8 cellular contexts compared by ENCODE assay signal in genomic region chr7:140924821-140925421, GRCh38. TPM values are rescaled to one million over a fixed set of nuclear protein-coding genes. Genes with fewer than 3 reads are reported as not detected.
DNase-seq lines count a peak whose midpoint lies in the region; ATAC-seq, FAIRE-seq and TF ChIP-seq lines count a peak whose summit lies in the region.

BRAF (minus strand) TSS chr7:140924929; CDS start chr7:140924703, 226 bp downstream.

- H3K9me3 ChIP-seq in adrenal gland (replicated peaks in 1 of 3), result no peaks in the 10 kb centered on the region
- no peaks in the 10 kb centered on the region for H3K9me3 ChIP-seq in heart left ventricle
- H3K9me3 ChIP-seq in transverse colon, result no peaks in the 10 kb centered on the region

- H3K27me3 ChIP-seq in adrenal gland, result no peaks in the 10 kb centered on the region
- H3K27me3 ChIP-seq in heart left ventricle, result no peaks in the 10 kb centered on the region
- H3K27me3 ChIP-seq in transverse colon, result no peaks in the 10 kb centered on the region

- H3K36me3 ChIP-seq in adrenal gland (replicated peaks in 1 of 2), result no peaks in the 10 kb centered on the region
- H3K36me3 ChIP-seq in heart left ventricle, result no peaks in the 10 kb centered on the region
- no peaks in the 10 kb centered on the region for H3K36me3 ChIP-seq in transverse colon

- 0 to 1% (median 1%) methylated on average over 23 to 53 of the region's 56 CpGs for WGBS in adrenal gland, 4 donors
- 0 to 1% (median 1%) methylated on average over 27 to 56 of the region's 56 CpGs for whole genome bisulfite sequencing in heart left ventricle, 4 donors
- 0 to 1% methylated on average over 4 to 38 of the region's 56 CpGs for WGBS in transverse colon (ENCODE audit: low coverage in 1 of 2), 2 donors

- H3K4me1 ChIP-seq in adrenal gland (replicated peaks in 1 of 2), result peaks cover 8 to 20% of the 10 kb centered on the region in 2 donors
- H3K4me1 ChIP-seq in heart left ventricle, result peaks cover 0 to 46% (median 31%) of the 10 kb centered on the region in 12 donors
- peaks cover 8 to 38% (median 15%) of the 10 kb centered on the region in 4 donors for H3K4me1 ChIP-seq in transverse colon

- ATAC-seq in HG02840 (IDR thresholded peaks at IDR 0.05; ENCODE audit: low FRiP score, unreplicated experiment) (peak; percentile 41), heart left ventricle (peak; percentile 78 to 90 (median 80))

- no peak for TF ChIP-seq EP300 in transverse colon (IDR thresholded peaks at IDR 0.05; ENCODE audit: low read depth)

- no peak for TF ChIP-seq CTCF in adrenal gland (IDR thresholded peaks at IDR 0.05)
- no peak for TF ChIP-seq CTCF in heart left ventricle (IDR thresholded peaks at IDR 0.05)
- TF ChIP-seq CTCF in transverse colon (IDR thresholded peaks at IDR 0.05), result no peak

- in situ Hi-C loops in transverse colon (cut with MboI; ENCODE audit: low pct_ligation_motif_present in 1 of 4, low pct_unique_long_range_greater_than_20kb in 1 of 4, low sequenced_read_pairs in 3 of 4), result loop anchor here in 2 of 4 donors (10.0 kb wide), 2 partner anchors 90 to 110 kb away; partner anchors contain the start of gene MRPS33 (in 1 of the 2)

- H3K27ac ChIP-seq in adrenal gland (peak within 1 kb of the TSS; percentile 84 to 99 (median 98)), heart left ventricle (peak within 1 kb of the TSS; percentile 95 to 100 (median 98)), transverse colon (peak within 1 kb of the TSS; percentile 94 to 100 (median 98))

- TF ChIP-seq POLR2A in GM12891 (IDR thresholded peaks at IDR 0.05; ENCODE audit: low read depth, low read length), result peak; percentile 52
- no peak for TF ChIP-seq POLR2A in adrenal gland (IDR thresholded peaks at IDR 0.05)
- TF ChIP-seq POLR2A in heart left ventricle (IDR thresholded peaks at IDR 0.05), result peak; percentile 7 to 16
- peak; percentile 34 for TF ChIP-seq POLR2A in transverse colon (IDR thresholded peaks at IDR 0.05)

- peak; percentile 60 for DNase-seq in GM12891 (ENCODE audit: insufficient read length, low spot score)
- peak; percentile 44 for DNase-seq in NCI-H1436 treated with DMSO at 0.1 percent for 48 hours (lab: John Stamatoyannopoulos, UW)
- DNase-seq in T-helper 1 cell, result peak; percentile 87 to 94 (median 92)
- DNase-seq in adrenal gland, result peak; percentile 85 to 96 (median 91)
- DNase-seq in heart left ventricle, result peak; percentile 91 to 95 (median 92)
- peak; percentile 86 for DNase-seq in pons (ENCODE audit: low spot score)
- DNase-seq in transverse colon, result peak; percentile 95

- H3K4me3 ChIP-seq in adrenal gland (peak within 1 kb of the TSS; percentile 53 to 98 (median 89)), heart left ventricle (peak within 1 kb of the TSS; percentile 75 to 99 (median 92)), transverse colon (peak within 1 kb of the TSS; percentile 61 to 100 (median 98))

- FAIRE-seq in GM12891 (lab: Jason Lieb, UNC), result peak; percentile 97

- intact Hi-C loops in adrenal gland (cut with DNase I), result no loop called here
- intact Hi-C loops in heart left ventricle (cut with DNase I), result loop anchor here in 9 of 10 donors (2.0 to 10.0 kb wide), 7 partner anchors 88 to 230 kb away; partner anchors contain the start of genes MRPS33 (in 5 of the 9) and NDUFB2 (in 3 of the 9)
- intact Hi-C loops in transverse colon (cut with DNase I; ENCODE audit: low total_unique reads), result no loop called here

TF ChIP-seq in GM12891, 5 proteins besides CTCF, POLR2A, EP300 and RAD21:
- TF ChIP-seq SPI1 (IDR thresholded peaks at IDR 0.05; ENCODE audit: low read depth, low read length), result no peak
- no peak for TF ChIP-seq PAX5 (IDR thresholded peaks at IDR 0.05; ENCODE audit: insufficient read depth, low read length, severe bottlenecking)
- TF ChIP-seq POU2F2 (IDR thresholded peaks at IDR 0.05; ENCODE audit: low read depth, low read length), result no peak
- peak; percentile 69 for TF ChIP-seq POLR2AphosphoS5 (IDR thresholded peaks at IDR 0.05; ENCODE audit: low read depth, low read length)
- no peak for TF ChIP-seq TAF1 (IDR thresholded peaks at IDR 0.05; ENCODE audit: low read depth, low read length)

RNA-seq across cellular contexts. Expression of gene BRAF, which starts in this region (rescaled TPM):
- polyA plus RNA-seq in GM12891 (2012; ENCODE audit: low read depth, missing spikeins), result 7.0 TPM
- 10 to 100 TPM; 16.2 to 50.3 (median 26.9) TPM for total RNA-seq in adrenal gland
- 10 to 100 TPM in 1 of 3 donors, 1 to 10 TPM in 2; 5.0 to 15.2 (median 9.7) TPM for polyA plus RNA-seq in adrenal gland
- 10 to 100 TPM; 18.8 to 33.5 (median 25.6) TPM for total RNA-seq in heart left ventricle
- polyA plus RNA-seq in heart left ventricle, result 1 to 10 TPM; 6.7 to 7.1 TPM
- 10 to 100 TPM; 20.9 to 51.8 (median 34.8) TPM for total RNA-seq in transverse colon

Comparison
In these comparisons a context has a peak if more than half of its experiments do, and no peak if none do; other contexts are left out.
1. Peak in every context shown above with its lines: DNase-seq, ATAC-seq, H3K4me3 ChIP-seq and H3K27ac ChIP-seq.
2. DNase-seq: peak in every context shown above with its lines; median percentile 95 in transverse colon; 92 in T-helper 1 cell; 92 in heart left ventricle; 91 in adrenal gland; 86 in pons; 60 in GM12891; 44 in NCI-H1436 treated with DMSO at 0.1 percent for 48 hours.
3. POLR2A ChIP-seq: peak in GM12891 (single experiment), heart left ventricle (2 of 2) and transverse colon (single experiment); none in adrenal gland (0 of 2).
4. intact Hi-C loops: an anchor here in heart left ventricle (2.0 to 10.0 kb wide); none called in adrenal gland and transverse colon.